14 cellular contexts compared by ENCODE assay signal in the genomic region with DNA sequence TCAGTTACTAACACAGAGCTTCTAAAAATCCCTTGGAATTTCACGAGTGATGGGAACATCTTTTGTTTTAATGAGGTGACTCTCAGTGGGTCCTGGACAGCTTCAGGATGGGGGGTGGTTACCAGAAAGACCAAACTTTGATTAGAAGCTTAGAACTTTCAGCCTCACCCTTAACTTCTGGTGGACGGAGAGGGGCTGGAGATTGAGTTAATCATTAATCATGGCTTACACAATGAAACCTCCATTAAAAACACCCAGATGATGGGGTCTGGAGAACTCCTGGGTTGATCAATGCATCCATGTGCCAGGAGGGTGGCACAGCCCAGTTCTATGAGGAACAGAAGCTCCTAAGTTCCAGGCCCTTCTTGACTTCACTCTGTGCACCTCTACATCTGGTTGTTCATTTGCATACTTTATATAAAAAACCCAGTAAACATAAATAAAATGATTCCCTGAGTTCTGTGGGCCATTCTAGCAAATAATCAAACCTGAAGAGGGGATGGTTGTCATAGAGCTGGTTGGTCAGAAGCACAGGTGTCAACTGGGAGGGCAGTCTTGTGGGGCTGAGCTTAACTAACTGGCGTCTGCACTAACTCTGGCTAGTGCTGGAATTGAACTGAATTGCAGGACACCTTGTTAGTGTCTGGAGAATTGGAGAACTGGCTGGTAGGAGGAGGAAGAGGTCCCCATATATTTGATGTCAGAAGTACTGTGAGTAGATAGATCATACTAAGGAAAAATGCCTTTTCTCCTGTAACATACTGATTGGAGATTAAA. TPM values are rescaled to one million over a fixed set of nuclear protein-coding genes. Genes with fewer than 3 reads are reported as not detected.
A peak's percentile ranks its signal among the peaks of the same experiment; 100 is the strongest.
DNase-seq lines count a peak whose midpoint lies in the region; ATAC-seq and TF ChIP-seq lines count a peak whose summit lies in the region.
"Had no signal": no experiment of that assay in that cellular context is flagged by ENCODE, and none has a peak within 500 bp of the region (broad histone marks: within the 10 kb centered on the region; RNA-seq: fewer than 3 reads in every experiment).

No MANE protein-coding gene starts in this region.

- H3K4me1 ChIP-seq in ascending aorta (peaks cover 12 to 48% of the 10 kb centered on the region in 2 donors), mesenchymal stem cell (ENCODE audit: control insufficient read depth, insufficient read depth, low read depth, low read length) (peaks cover 17% of the 10 kb centered on the region), aorta (ENCODE audit: control insufficient read depth in 1 of 2, insufficient read depth in 2 of 2, low read length in 2 of 2) (peaks cover 4 to 6% of the 10 kb centered on the region in 2 donors)

- ATAC-seq in aorta (ENCODE audit: low FRiP score): no peak
- ATAC-seq: activated CD8-positive, alpha-beta T cell treated with anti-CD3 and anti-CD28 coated beads for 36 hours; activated T-cell treated with anti-CD3 and anti-CD28 coated beads, Interleukin-2, amount 50 U/mL, for 72 hours; Right ventricle myocardium inferior had no signal

- H3K4me3 Mint-ChIP-seq in HFFc6: no peak overlapping the region
- H3K4me3 Mint-ChIP-seq: activated CD8-positive, alpha-beta T cell treated with anti-CD3 and anti-CD28 coated beads for 36 hours; activated T-cell treated with anti-CD3 and anti-CD28 coated beads, Interleukin-2, amount 50 U/mL, for 72 hours had no signal

- peaks cover 2% of the 10 kb centered on the region for H3K79me1 ChIP-seq in mesenchymal stem cell (replicated peaks; ENCODE audit: low read length, poor library complexity, severe bottlenecking)

- peak overlapping the region; percentile 49 for H2AK5ac ChIP-seq in mesenchymal stem cell (ENCODE audit: low read length, severe bottlenecking)

- H2AFZ ChIP-seq in mesenchymal stem cell (ENCODE audit: low read depth, low read length): no peak overlapping the region

- no peaks in the 10 kb centered on the region for H3K27me3 Mint-ChIP-seq in HFFc6 (ENCODE audit: insufficient read depth)
- H3K27me3 Mint-ChIP-seq: activated CD8-positive, alpha-beta T cell treated with anti-CD3 and anti-CD28 coated beads for 36 hours had no signal

- no peak overlapping the region for H3K23ac ChIP-seq in mesenchymal stem cell (ENCODE audit: low read length in 2 of 2)

- no peak overlapping the region for H2BK15ac ChIP-seq in mesenchymal stem cell (ENCODE audit: low read depth, poor library complexity, severe bottlenecking)

- no peak overlapping the region for H3K4ac ChIP-seq in mesenchymal stem cell (ENCODE audit: low read depth in 1 of 2, low read length in 2 of 2)

- WGBS in mesenchymal stem cell: 92% methylated on average over 2 of the region's 3 CpGs
- 32 to 46% methylated on average over 3 of the region's 3 CpGs for WGBS in aorta, 2 donors
- WGBS in lower leg skin, 2 donors: 76 to 79% methylated on average over 3 of the region's 3 CpGs

- H3K27ac ChIP-seq in ascending aorta (peak overlapping the region; percentile 71), mesenchymal stem cell (ENCODE audit: low read length, poor library complexity, severe bottlenecking) (peak overlapping the region; percentile 56), aorta (ENCODE audit: low read depth in 1 of 2, low read length in 2 of 2) (peak overlapping the region; percentile 57 to 62)

- TF ChIP-seq CTCF in HFFc6 (IDR thresholded peaks at IDR 0.05): no peak
- TF ChIP-seq CTCF in ascending aorta (IDR thresholded peaks at IDR 0.05): no peak
- TF ChIP-seq CTCF in lower leg skin (IDR thresholded peaks at IDR 0.05): no peak

- no peak overlapping the region for H2BK120ac ChIP-seq in mesenchymal stem cell (ENCODE audit: low read depth, low read length)

- H3K9ac ChIP-seq in mesenchymal stem cell (ENCODE audit: low read length): peak overlapping the region; percentile 67

- H3K4me3 ChIP-seq in ascending aorta (peak overlapping the region in 1 of 2 donors; percentile 17), mesenchymal stem cell (ENCODE audit: insufficient read depth in 1 of 2, low read depth in 1 of 2, low read length in 2 of 2) (no peak overlapping the region), aorta (ENCODE audit: low read length in 2 of 2) (no peak overlapping the region), lower leg skin (ENCODE audit: low read depth, poor library complexity, severe bottlenecking) (no peak overlapping the region)
- H3K4me3 ChIP-seq: ovary had no signal

- H4K8ac ChIP-seq in mesenchymal stem cell (ENCODE audit: low read length): no peak overlapping the region

- H3K27me3 ChIP-seq in ascending aorta (no peaks in the 10 kb centered on the region), mesenchymal stem cell (ENCODE audit: control insufficient read depth in 1 of 2, insufficient read depth in 1 of 2, low read length in 2 of 2) (no peaks in the 10 kb centered on the region), aorta (ENCODE audit: control insufficient read depth in 1 of 2, insufficient read depth in 2 of 2, low read length in 1 of 2) (no peaks in the 10 kb centered on the region)
- H3K27me3 ChIP-seq: ovary had no signal

- H3K9me3 Mint-ChIP-seq in HFFc6: no peaks in the 10 kb centered on the region
- H3K9me3 Mint-ChIP-seq: activated CD8-positive, alpha-beta T cell treated with anti-CD3 and anti-CD28 coated beads for 36 hours; activated T-cell treated with anti-CD3 and anti-CD28 coated beads, Interleukin-2, amount 50 U/mL, for 72 hours had no signal

- intact Hi-C loops in ascending aorta (cut with DNase I): loop anchor here (1.0 kb wide), 1 partner anchor 34 kb away; no protein-coding TSS in a partner anchor
- intact Hi-C loops in aorta (cut with DNase I): loop anchor here (2.0 to 5.0 kb wide), 2 partner anchors 35 to 36 kb away; no protein-coding TSS in a partner anchor
- intact Hi-C loops in lower leg skin (cut with DNase I; ENCODE audit: low total_unique reads): no loop called here

- no peaks in the 10 kb centered on the region for H3K36me3 ChIP-seq in ascending aorta
- peaks cover 6 to 17% of the 10 kb centered on the region in 2 experiments for H3K36me3 ChIP-seq in mesenchymal stem cell (ENCODE audit: control insufficient read depth in 1 of 2, insufficient read depth in 2 of 2, low read depth in 1 of 2, low read length in 2 of 2)
- no peaks in the 10 kb centered on the region for H3K36me3 ChIP-seq in aorta (ENCODE audit: control insufficient read depth in 1 of 2, insufficient read depth in 2 of 2, low read length in 1 of 2)
- H3K36me3 ChIP-seq: ovary had no signal

- H3K9me3 ChIP-seq in ascending aorta: no peaks in the 10 kb centered on the region
- no peaks in the 10 kb centered on the region for H3K9me3 ChIP-seq in mesenchymal stem cell (ENCODE audit: control insufficient read depth, low read length)
- no peaks in the 10 kb centered on the region for H3K9me3 ChIP-seq in aorta (ENCODE audit: control insufficient read depth, low read length)
- H3K9me3 ChIP-seq: ovary had no signal

- no peak overlapping the region for H4K91ac ChIP-seq in mesenchymal stem cell (ENCODE audit: low read length)

- peak overlapping the region; percentile 33 for H3K27ac Mint-ChIP-seq in HFFc6
- H3K27ac Mint-ChIP-seq: activated CD8-positive, alpha-beta T cell treated with anti-CD3 and anti-CD28 coated beads for 36 hours had no signal

- H2BK5ac ChIP-seq in mesenchymal stem cell (ENCODE audit: low read depth, low read length, poor library complexity, severe bottlenecking): peak overlapping the region; percentile 80

- H2BK12ac ChIP-seq in mesenchymal stem cell (ENCODE audit: low read length in 2 of 2): no peak overlapping the region

- H3K18ac ChIP-seq in mesenchymal stem cell (ENCODE audit: low read depth in 1 of 2, low read length in 2 of 2): no peak overlapping the region

- TF ChIP-seq POLR2A in lower leg skin (IDR thresholded peaks at IDR 0.05): no peak

- H3K4me1 Mint-ChIP-seq in HFFc6 (ENCODE audit: low read depth): peaks cover 78% of the 10 kb centered on the region

- DNase-seq in HFFc6 (no peak), ascending aorta (ENCODE audit: low spot score in 2 of 2) (no peak), mesenchymal stem cell (no peak), aorta (no peak), lower leg skin (ENCODE audit: low spot score in 2 of 2) (no peak)
- no peak for DNase-seq in activated T-cell treated with anti-CD3 and anti-CD28 coated beads, Interleukin-2, amount 50 U/mL, for 48 hours
- no peak for DNase-seq in activated effector memory CD4-positive, alpha-beta T cell treated with anti-CD3 and anti-CD28 coated beads, Interleukin-2, amount 50 U/mL, for 16 hours
- DNase-seq: activated CD8-positive, alpha-beta T cell treated with anti-CD3 and anti-CD28 coated beads for 36 hours; activated T-cell treated with anti-CD3 and anti-CD28 coated beads, Interleukin-2, amount 50 U/mL, for 72 hours; hippocampal formation; NCI-H2029 treated with DMSO at 0.1 percent for 48 hours; ovary; stimulated activated CD4-positive, alpha-beta T cell treated with anti-CD3 and anti-CD28 coated beads, Interleukin-2, amount 100 ng/mL, for 48 hours had no signal

- peak overlapping the region; percentile 48 for H3K4me2 ChIP-seq in mesenchymal stem cell (ENCODE audit: low read length, poor library complexity, severe bottlenecking)

- peaks cover 25% of the 10 kb centered on the region for H3K36me3 Mint-ChIP-seq in HFFc6 (ENCODE audit: low read depth)

- H3K14ac ChIP-seq in mesenchymal stem cell (ENCODE audit: low read length in 2 of 2): no peak overlapping the region

RNA-seq across cellular contexts. Expression of a gene that starts 10.3 kb away (rescaled TPM):
- 10 to 100 TPM; 20.6 to 27.5 (median 22.0) TPM for total RNA-seq in HFFc6 (2021; fragmentation: NEBNext Ultra II Directional; extraction: Animal tissue kit (Norgen Biotek cat#: 25700))
- total RNA-seq in ascending aorta: 3.8 TPM
- polyA plus RNA-seq in mesenchymal stem cell (2013, experiment 1 of 2): 12.9 TPM
- 12.5 TPM for polyA plus RNA-seq in mesenchymal stem cell (2013, experiment 2 of 2)
- 10 to 100 TPM; 23.8 to 24.4 TPM for total RNA-seq in aorta
- 10 to 100 TPM; 12.9 to 19.0 TPM for polyA plus RNA-seq in aorta
- total RNA-seq in lower leg skin: 10 to 100 TPM; 11.7 to 21.7 (median 16.6) TPM

RNA-seq across cellular contexts. Expression of a gene that starts 50.2 kb away (rescaled TPM):
- total RNA-seq in HFFc6 (2021; fragmentation: NEBNext Ultra II Directional; extraction: Animal tissue kit (Norgen Biotek cat#: 25700)): 10 to 100 TPM; 16.5 to 22.1 (median 19.3) TPM
- total RNA-seq in ascending aorta: 9.9 TPM
- polyA plus RNA-seq in mesenchymal stem cell (2013, experiment 1 of 2): 18.4 TPM
- polyA plus RNA-seq in mesenchymal stem cell (2013, experiment 2 of 2): 18.0 TPM
- 10 to 100 TPM; 10.4 to 14.0 TPM for total RNA-seq in aorta
- polyA plus RNA-seq in aorta: 1 to 10 TPM; 5.0 to 7.7 TPM
- total RNA-seq in lower leg skin: 10 to 100 TPM; 10.9 to 12.3 (median 11.3) TPM

RNA-seq across cellular contexts. Expression of a gene that starts 52.2 kb away (rescaled TPM):
- total RNA-seq in HFFc6 (2021; fragmentation: NEBNext Ultra II Directional; extraction: Animal tissue kit (Norgen Biotek cat#: 25700)): under 1 TPM; 0.09 to 0.43 (median 0.30) TPM
- total RNA-seq in ascending aorta: not detected
- polyA plus RNA-seq in mesenchymal stem cell (2013, experiment 1 of 2): 0.64 TPM
- 0.75 TPM for polyA plus RNA-seq in mesenchymal stem cell (2013, experiment 2 of 2)
- total RNA-seq in aorta: 1 to 10 TPM; 1.4 to 5.4 TPM
- under 1 TPM; 0.05 to 0.75 TPM for polyA plus RNA-seq in aorta
- 1 to 10 TPM in 2 of 4 donors, under 1 TPM in 1, not detected in 1; 0.22 to 1.1 (median 1.1) TPM for total RNA-seq in lower leg skin
- total RNA-seq: activated CD8-positive, alpha-beta T cell treated with anti-CD3 and anti-CD28 coated beads for 36 hours; activated T-cell treated with anti-CD3 and anti-CD28 coated beads, Interleukin-2, amount 50 U/mL, for 72 hours had no signal
